Comparison of ENCODE assay signal across 13 cellular contexts in genomic region chr2:233051241-233052149, GRCh38. TPM values are rescaled to one million over a fixed set of nuclear protein-coding genes. Genes with fewer than 3 reads are reported as not detected.
DNase-seq lines count a peak whose midpoint lies in the region; ATAC-seq and TF ChIP-seq lines count a peak whose summit lies in the region.
"Had no signal": no experiment of that assay in that cellular context is flagged by ENCODE, and none has a peak within 500 bp of the region (broad histone marks: within the 10 kb centered on the region; RNA-seq: fewer than 3 reads in every experiment).

No MANE protein-coding gene starts in this region.

- H3K9me3 ChIP-seq in mucosa of descending colon, result no peaks in the 10 kb centered on the region

- ATAC-seq in WTC11 (peak; percentile 79), foreskin keratinocyte (peak; percentile 77), mucosa of descending colon (peak; percentile 19)

- H3K27me3 ChIP-seq in foreskin keratinocyte, result peaks cover 37% of the 10 kb centered on the region

- no peaks in the 10 kb centered on the region for H3K4me1 ChIP-seq in foreskin keratinocyte
- H3K4me1 ChIP-seq in mucosa of descending colon (ENCODE audit: low read depth), result no peaks in the 10 kb centered on the region

- peak overlapping the region; percentile 68 for H3K4me3 Mint-ChIP-seq in WTC11
- H3K4me3 Mint-ChIP-seq: CD4-positive, alpha-beta T cell had no signal

- no peak for TF ChIP-seq CTCF in WTC11 (IDR thresholded peaks at IDR 0.05)
- no peak for TF ChIP-seq CTCF in foreskin keratinocyte (conservative IDR thresholded peaks at IDR 0.05)
- TF ChIP-seq CTCF in mucosa of descending colon (IDR thresholded peaks at IDR 0.05), result no peak
- no peak for TF ChIP-seq CTCF in GM10266 (IDR thresholded peaks at IDR 0.05; ENCODE audit: control insufficient read depth, insufficient read depth, low read depth, missing control alignments)

- H3K4me3 ChIP-seq in mucosa of descending colon, result no peak overlapping the region

- no peaks in the 10 kb centered on the region for H3K9me3 Mint-ChIP-seq in WTC11
- H3K9me3 Mint-ChIP-seq: CD4-positive, alpha-beta T cell had no signal

- intact Hi-C loops in mucosa of descending colon (cut with DNase I, micrococcal nuclease), result no loop called here

- CTCF ChIA-PET in WTC11 (lab: Charles Lee), result interaction anchor here (0.5 to 3.3 kb wide), 10 partner anchors 9 to 302 kb away, joined by 3 to 19 read pairs (median 4); partner anchors contain the start of genes ATG16L1, INPP5D and NEU2

- DNase-seq in EL (peak; percentile 67), WTC11 (ENCODE audit: low spot score) (peak; percentile 81), foreskin keratinocyte (peak in 1 of 2 donors; percentile 58), mucosa of descending colon (no peak), NCI-H82 (lab: John Stamatoyannopoulos, UW) (no peak), NCI-H69 (lab: John Stamatoyannopoulos, UW) (no peak), NCI-H1417 (lab: John Stamatoyannopoulos, UW) (no peak), GM10266 (ENCODE audit: extremely low spot score) (no peak)
- DNase-seq: activated naive CD4-positive, alpha-beta T cell treated with Interleukin-2 at 50 U/mL for 16 hours; CD4-positive, alpha-beta T cell; GOT3; occipital lobe had no signal

- H3K36me3 Mint-ChIP-seq in WTC11, result no peaks in the 10 kb centered on the region

- H3K27ac Mint-ChIP-seq in WTC11, result peak overlapping the region; percentile 96
- H3K27ac Mint-ChIP-seq: CD4-positive, alpha-beta T cell had no signal

- no peak overlapping the region for H3K27ac ChIP-seq in foreskin keratinocyte

- POLR2A ChIA-PET in WTC11 (lab: Charles Lee), result interaction anchor here (1.1 to 1.6 kb wide), 2 partner anchors 23 to 200 kb away, joined by 3 to 6 read pairs; partner anchors contain the start of gene ATG16L1

- peaks cover 7% of the 10 kb centered on the region for H3K27me3 Mint-ChIP-seq in WTC11 (ENCODE audit: low read depth)
- H3K27me3 Mint-ChIP-seq: CD4-positive, alpha-beta T cell had no signal

- H3K36me3 ChIP-seq in mucosa of descending colon (ENCODE audit: low read depth), result no peaks in the 10 kb centered on the region

- peaks cover 67% of the 10 kb centered on the region for H3K4me1 Mint-ChIP-seq in WTC11

TF ChIP-seq in WTC11, 78 proteins besides CTCF, POLR2A, EP300 and RAD21 (continues in another document):
- TF ChIP-seq ZNF512 (CRISPR knock-in tag; IDR thresholded peaks at IDR 0.05; ENCODE audit: borderline replicate concordance) (no peak), ERG (CRISPR knock-in tag; IDR thresholded peaks at IDR 0.05) (no peak), CDX4 (CRISPR knock-in tag; IDR thresholded peaks at IDR 0.05; ENCODE audit: borderline replicate concordance) (no peak), CREM (CRISPR knock-in tag; IDR thresholded peaks at IDR 0.05) (no peak), STAT6 (CRISPR knock-in tag; conservative IDR thresholded peaks at IDR 0.05; ENCODE audit: low read depth) (no peak), ZNF425 (CRISPR knock-in tag; conservative IDR thresholded peaks at IDR 0.05) (no peak), GTF2I (CRISPR knock-in tag; conservative IDR thresholded peaks at IDR 0.05) (no peak), SMAD3 (CRISPR knock-in tag; IDR thresholded peaks at IDR 0.05; ENCODE audit: borderline replicate concordance) (no peak), NR3C1 (CRISPR knock-in tag; conservative IDR thresholded peaks at IDR 0.05; ENCODE audit: low read depth) (no peak), MYBL2 (CRISPR knock-in tag; IDR thresholded peaks at IDR 0.05) (no peak)

RNA-seq across cellular contexts. Expression of gene INPP5D, which starts 8.6 kb away (rescaled TPM):
- 17.2 to 23.7 TPM (median 22.3 TPM) in 3 replicates for total RNA-seq in WTC11 (2021)
- total RNA-seq in foreskin keratinocyte, result 21.8 and 25.5 TPM in 2 replicates
- 14.5 and 15.2 TPM in 2 replicates for polyA plus RNA-seq in foreskin keratinocyte
- 10 to 100 TPM in 1 of 3 donors, 1 to 10 TPM in 2; 8.2 to 14.4 (median 9.1) TPM for total RNA-seq in mucosa of descending colon

RNA-seq across cellular contexts. Expression of gene NEU2, which starts 19.0 kb away (rescaled TPM):
- total RNA-seq in WTC11 (2021) (not detected in 3 replicates), foreskin keratinocyte (not detected in 2 replicates), mucosa of descending colon (not detected)
- polyA plus RNA-seq in foreskin keratinocyte, result not detected in 2 replicates
- total RNA-seq: CD4-positive, alpha-beta T cell; NCI-H460; occipital lobe had no signal

RNA-seq across cellular contexts. Expression of gene NGEF, which starts 38.4 kb away (rescaled TPM):
- total RNA-seq in WTC11 (2021), result 4.5 to 6.6 TPM (median 5.4 TPM) in 3 replicates
- total RNA-seq in foreskin keratinocyte, result 0.11 TPM in 1 of 2 replicates, not detected in the other
- 0.01 TPM in 1 of 2 replicates, not detected in the other for polyA plus RNA-seq in foreskin keratinocyte
- 10 to 100 TPM; 20.1 to 67.5 (median 38.0) TPM for total RNA-seq in mucosa of descending colon
- total RNA-seq: CD4-positive, alpha-beta T cell had no signal

Comparison
In these comparisons a context has a peak if more than half of its experiments do, and no peak if none do; other contexts are left out.
1. DNase-seq: peak in EL (single experiment) and WTC11 (single experiment); none in mucosa of descending colon (0 of 3), NCI-H82 (single experiment), NCI-H69 (single experiment), NCI-H1417 (0 of 3) and GM10266 (single experiment).
2. ATAC-seq: peak in every context shown above with its lines; median percentile 79 in WTC11; 77 in foreskin keratinocyte; 19 in mucosa of descending colon.